Comparison of ENCODE assay signal across 19 cellular contexts in genomic region chr2:217669831-217670230, GRCh38.
"Had no signal": no experiment of that assay in that cellular context is flagged by ENCODE, and none has a peak within 500 bp of the region (broad histone marks: within the 10 kb centered on the region; RNA-seq: fewer than 3 reads in every experiment).

No MANE protein-coding gene starts in this region.

- H3K36me3 ChIP-seq: left ventricle myocardium inferior, neural progenitor cell, thoracic aorta, upper lobe of right lung had no signal

- H3K27ac ChIP-seq: hepatocyte, neural progenitor cell, upper lobe of right lung had no signal

- H3K79me2 ChIP-seq: hepatocyte had no signal

- H3K27me3 ChIP-seq: hepatocyte, neural progenitor cell, upper lobe of right lung had no signal

- H2AFZ ChIP-seq: hepatocyte, neural progenitor cell had no signal

- DNase-seq: activated gamma-delta T cell treated with Interleukin-2 at 50 U/mL for 16 hours; activated T-cell treated with anti-CD3 and anti-CD28 coated beads, Interleukin-2, amount 50 U/mL, for 1 hour; aorta; cerebellar nuclear complex; cortex of kidney; erythroblast; foreskin melanocyte; immature natural killer cell; left ventricle myocardium inferior; naive thymus-derived CD8-positive, alpha-beta T cell; stimulated activated CD4-positive, alpha-beta T cell treated with anti-CD3 and anti-CD28 coated beads, Interleukin-2, amount 100 ng/mL, for 48 hours; stimulated activated naive CD4-positive, alpha-beta T cell; T-cell; upper lobe of right lung had no signal

- H3K4me3 ChIP-seq: hepatocyte, left ventricle myocardium inferior, neural progenitor cell, smooth muscle cell, thoracic aorta, upper lobe of right lung had no signal

- FAIRE-seq: TTC549 had no signal

- H3K9ac ChIP-seq: neural progenitor cell had no signal

- H3K4me2 ChIP-seq: hepatocyte, neural progenitor cell, smooth muscle cell had no signal

- H3K4me1 ChIP-seq: neural progenitor cell had no signal

- H3K9me3 ChIP-seq: left ventricle myocardium inferior, thoracic aorta, upper lobe of right lung had no signal
